In genomic region chr17:77383613-77384608, GRCh38 we compare ENCODE assay signal across 7 cellular contexts.
DNase-seq lines count a peak whose midpoint lies in the region; ATAC-seq, FAIRE-seq and TF ChIP-seq lines count a peak whose summit lies in the region.

No MANE protein-coding gene starts in this region.

- H3K9me3 ChIP-seq in KOPT-K1 (ENCODE audit: insufficient read depth, low read length, poor library complexity, severe bottlenecking), result no peaks in the 10 kb centered on the region
- no peaks in the 10 kb centered on the region for H3K9me3 ChIP-seq in kidney (ENCODE audit: control insufficient read depth in 1 of 2, low read length in 2 of 2)
- no peaks in the 10 kb centered on the region for H3K9me3 ChIP-seq in stomach

- H3K4me1 ChIP-seq in kidney (ENCODE audit: control insufficient read depth in 1 of 2, insufficient read depth in 1 of 2, low read depth in 1 of 2, low read length in 2 of 2) (peaks cover 74% of the 10 kb centered on the region in 2 donors), stomach (peaks cover 97 to 100% (median 99%) of the 10 kb centered on the region in 4 donors)

- H3K27me3 Mint-ChIP-seq in activated CD8-positive, alpha-beta T cell treated with anti-CD3 and anti-CD28 coated beads for 36 hours, result no peaks in the 10 kb centered on the region

- no peak for TF ChIP-seq POLR2A in stomach (IDR thresholded peaks at IDR 0.05)

- ATAC-seq in activated CD8-positive, alpha-beta T cell treated with anti-CD3 and anti-CD28 coated beads for 36 hours, result no peak
- ATAC-seq in HG03135 (IDR thresholded peaks at IDR 0.05; ENCODE audit: unreplicated experiment), result no peak
- ATAC-seq in HG03521 (IDR thresholded peaks at IDR 0.05; ENCODE audit: unreplicated experiment), result no peak

- peaks cover 87% of the 10 kb centered on the region for H3K4me1 Mint-ChIP-seq in activated CD8-positive, alpha-beta T cell treated with anti-CD3 and anti-CD28 coated beads for 36 hours (ENCODE audit: low read depth)

- H3K9me3 Mint-ChIP-seq in activated CD8-positive, alpha-beta T cell treated with anti-CD3 and anti-CD28 coated beads for 36 hours, result no peaks in the 10 kb centered on the region

- no peak overlapping the region for H3K4me3 Mint-ChIP-seq in activated CD8-positive, alpha-beta T cell treated with anti-CD3 and anti-CD28 coated beads for 36 hours

- POLR2A ChIA-PET in activated CD8-positive, alpha-beta T cell treated with anti-CD3 and anti-CD28 coated beads for 36 hours (lab: Charles Lee), result interaction anchor here (1.1 to 2.1 kb wide), 2 partner anchors 51 to 69 kb away, joined by 3 to 5 read pairs; no protein-coding TSS in a partner anchor

- DNase-seq in activated CD8-positive, alpha-beta T cell treated with anti-CD3 and anti-CD28 coated beads for 36 hours, result no peak
- DNase-seq in kidney (no peak), stomach (peak; percentile 77), GM20000 (ENCODE audit: low spot score) (no peak)

- no peak for FAIRE-seq in kidney (lab: Jason Lieb, UNC)

- H3K27ac ChIP-seq in KOPT-K1 (ENCODE audit: low read depth, low read length, poor library complexity, severe bottlenecking) (peak overlapping the region; percentile 55), kidney (ENCODE audit: low read depth in 2 of 2, low read length in 2 of 2) (peak overlapping the region; percentile 76 to 81), stomach (peak overlapping the region; percentile 66 to 98 (median 93))

- H3K9ac ChIP-seq in kidney (ENCODE audit: low read length in 2 of 2), result peak overlapping the region; percentile 20 to 24

- TF ChIP-seq CTCF in activated CD8-positive, alpha-beta T cell treated with anti-CD3 and anti-CD28 coated beads for 36 hours (IDR thresholded peaks at IDR 0.05), result no peak
- no peak for TF ChIP-seq CTCF in kidney (IDR thresholded peaks at IDR 0.05; ENCODE audit: borderline replicate concordance, extremely low read depth, insufficient read depth)
- no peak for TF ChIP-seq CTCF in stomach (IDR thresholded peaks at IDR 0.05)
- TF ChIP-seq CTCF in GM20000 (IDR thresholded peaks at IDR 0.05; ENCODE audit: extremely low read depth, missing control alignments), result no peak

- no peaks in the 10 kb centered on the region for H3K36me3 ChIP-seq in KOPT-K1 (ENCODE audit: insufficient read depth, low read length)
- H3K36me3 ChIP-seq in kidney (ENCODE audit: control insufficient read depth in 1 of 2, insufficient read depth in 2 of 2, low read length in 2 of 2), result no peaks in the 10 kb centered on the region
- H3K36me3 ChIP-seq in stomach, result peaks cover 0 to 14% (median 0%) of the 10 kb centered on the region in 4 donors

- peak overlapping the region; percentile 9 for H3K27ac Mint-ChIP-seq in activated CD8-positive, alpha-beta T cell treated with anti-CD3 and anti-CD28 coated beads for 36 hours

- CTCF ChIA-PET in activated CD8-positive, alpha-beta T cell treated with anti-CD3 and anti-CD28 coated beads for 36 hours (lab: Charles Lee), result interaction anchor here (1.3 to 2.8 kb wide), 3 partner anchors 16 to 53 kb away, joined by 3 to 13 read pairs (median 10); no protein-coding TSS in a partner anchor

- WGBS in stomach, 5 donors, result 53 to 65% (median 59%) methylated on average over 18 to 29 of the region's 29 CpGs

- TF ChIP-seq EP300 in stomach (IDR thresholded peaks at IDR 0.05), result no peak

- H3K4me3 ChIP-seq in kidney (ENCODE audit: low read length in 2 of 2) (no peak overlapping the region), stomach (no peak overlapping the region)

- no peaks in the 10 kb centered on the region for H3K36me3 Mint-ChIP-seq in activated CD8-positive, alpha-beta T cell treated with anti-CD3 and anti-CD28 coated beads for 36 hours (ENCODE audit: low read depth)

- intact Hi-C loops in activated CD8-positive, alpha-beta T cell treated with anti-CD3 and anti-CD28 coated beads for 36 hours (cut with micrococcal nuclease), result no loop called here
- intact Hi-C loops in kidney (cut with DNase I), result no loop called here
- intact Hi-C loops in stomach (cut with DNase I; ENCODE audit: low total_unique reads), result no loop called here

- no peaks in the 10 kb centered on the region for H3K27me3 ChIP-seq in stomach
